Comparison of ENCODE assay signal across 17 cellular contexts in the genomic region with DNA sequence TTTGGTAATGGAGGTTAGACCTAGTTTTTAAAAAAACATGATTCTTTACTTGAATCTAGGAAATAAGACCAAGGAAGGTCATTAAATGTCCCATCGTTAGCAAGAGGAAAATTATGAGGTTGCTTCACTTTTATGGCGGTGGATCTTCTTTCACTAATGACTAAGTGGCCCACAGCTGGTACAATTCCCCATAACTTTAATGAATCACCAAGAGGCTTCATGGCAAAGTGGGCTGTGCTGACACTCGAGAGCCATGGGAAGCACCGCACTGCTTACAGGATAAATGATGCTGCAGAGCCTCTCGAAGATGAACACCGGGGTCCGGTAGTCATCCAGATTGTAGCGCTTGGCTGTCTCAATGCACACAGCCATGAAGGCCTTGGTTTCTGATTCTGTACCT.
DNase-seq lines count a peak whose midpoint lies in the region; ATAC-seq and TF ChIP-seq lines count a peak whose summit lies in the region.
"Had no signal": no experiment of that assay in that cellular context is flagged by ENCODE, and none has a peak within 500 bp of the region (broad histone marks: within the 10 kb centered on the region; RNA-seq: fewer than 3 reads in every experiment).

No MANE protein-coding gene starts in this region.

- peak overlapping the region in 3 of 4 donors; percentile 16 to 43 (median 32) for H3K27ac ChIP-seq in gastrocnemius medialis
- H3K27ac ChIP-seq: Peyer's patch had no signal

- ATAC-seq in gastrocnemius medialis: peak; percentile 73
- ATAC-seq: GM23338, K562, SK-N-SH treated with all-trans-retinoic acid at 6 μM for 48 hours had no signal

- H3K4me3 ChIP-seq in fibroblast of mammary gland (ENCODE audit: control insufficient read depth, low read depth, low read length) (no peak overlapping the region), gastrocnemius medialis (no peak overlapping the region)
- H3K4me3 ChIP-seq: GM23338, K562, Peyer's patch had no signal

- no peak for TF ChIP-seq POLR2A in gastrocnemius medialis (IDR thresholded peaks at IDR 0.05)

- peaks cover 0 to 98% of the 10 kb centered on the region in 2 donors for H3K36me3 ChIP-seq in gastrocnemius medialis

- no peaks in the 10 kb centered on the region for H3K9me3 ChIP-seq in gastrocnemius medialis
- H3K9me3 ChIP-seq: Peyer's patch had no signal

- H3K4me1 ChIP-seq in gastrocnemius medialis: peaks cover 0 to under 1% of the 10 kb centered on the region in 2 donors

- peak; percentile 55 for DNase-seq in EL
- peak; percentile 90 for DNase-seq in LHCN-M2 (ENCODE audit: low read depth)
- peak; percentile 63 for DNase-seq in fibroblast of mammary gland (ENCODE audit: low read depth)
- no peak for DNase-seq in gastrocnemius medialis
- DNase-seq in AG20443 (ENCODE audit: low spot score): no peak
- no peak for DNase-seq in NCI-H82 (lab: John Stamatoyannopoulos, UW)
- DNase-seq in effector CD8-positive, alpha-beta T cell (lab: John Stamatoyannopoulos, UW): no peak
- no peak for DNase-seq in RKO (ENCODE audit: low spot score)
- DNase-seq: CD4-positive, CD25-positive, alpha-beta regulatory T cell; NCI-H146; NCI-H2081; NCI-H524; Peyer's patch; SHP77 treated with DMSO at 0.1 percent for 48 hours had no signal

- in situ Hi-C loops in gastrocnemius medialis (cut with MboI; ENCODE audit: low sequenced_read_pairs in 4 of 4): no loop called here

- intact Hi-C loops in gastrocnemius medialis (cut with DNase I; ENCODE audit: low total_unique reads): loop anchor here (10.0 kb wide), 1 partner anchor 144 kb away; no protein-coding TSS in a partner anchor

- no peaks in the 10 kb centered on the region for H3K27me3 ChIP-seq in gastrocnemius medialis
- H3K27me3 ChIP-seq: Peyer's patch had no signal

- TF ChIP-seq CTCF in fibroblast of mammary gland (conservative IDR thresholded peaks at IDR 0.05; ENCODE audit: control insufficient read depth, insufficient read depth, low read depth, low read length) (no peak), gastrocnemius medialis (IDR thresholded peaks at IDR 0.05 in 4 of 5, conservative IDR thresholded peaks at IDR 0.05 in 1 of 5) (no peak)

Comparison
In these comparisons a context has a peak if more than half of its experiments do, and no peak if none do; other contexts are left out.
1. DNase-seq: peak in EL (single experiment), LHCN-M2 (single experiment) and fibroblast of mammary gland (single experiment); none in gastrocnemius medialis (0 of 2), AG20443 (single experiment), NCI-H82 (single experiment), effector CD8-positive, alpha-beta T cell (single experiment) and RKO (single experiment).